Comparison of ENCODE assay signal across 25 cellular contexts in genomic region chr15:43957724-43958123, GRCh38.
DNase-seq lines count a peak whose midpoint lies in the region; ATAC-seq and TF ChIP-seq lines count a peak whose summit lies in the region.
"Had no signal": no experiment of that assay in that cellular context is flagged by ENCODE, and none has a peak within 500 bp of the region (broad histone marks: within the 10 kb centered on the region; RNA-seq: fewer than 3 reads in every experiment).

No MANE protein-coding gene starts in this region.

- H3K27ac ChIP-seq in osteoblast (ENCODE audit: low read depth, low read length) (no peak overlapping the region), endodermal cell (ENCODE audit: low read depth, low read length) (no peak overlapping the region)
- H3K27ac ChIP-seq: PC-9, RWPE1, SK-N-MC had no signal

- DNase-seq in kidney glomerular epithelial cell (lab: John Stamatoyannopoulos, UW) (peak; percentile 24), osteoblast (ENCODE audit: insufficient read length, low spot score, missing footprints) (no peak), endodermal cell (no peak)
- no peak for DNase-seq in stimulated activated CD4-positive, alpha-beta T cell treated with anti-CD3 and anti-CD28 coated beads, Interleukin-2, amount 100 ng/mL, for 24 hours
- no peak for DNase-seq in natural killer cell treated with Interleukin-12 subunit alpha and Interleukin-12 subunit beta and Interleukin-15 and Interleukin-18, amount 100 ng/mL, for 72 hours (ENCODE audit: low spot score)
- DNase-seq: AML-193; C1 segment of cervical spinal cord; CD8-positive, alpha-beta T cell; GOT3; HCEC 1CT; NCI-H1105; NCI-H146; NCI-H2029 treated with DMSO at 0.1 percent for 48 hours; NCI-H226; NCI-H510A treated with DMSO at 0.1 percent for 48 hours; NCI-H748 treated with DMSO at 0.1 percent for 48 hours; PC-9; SHP77 treated with DMSO at 0.1 percent for 48 hours; SW 1271 had no signal

- H3K27ac Mint-ChIP-seq in activated T-helper 17 cell treated with anti-CD3 and anti-CD28 coated beads, Interleukin-2, amount 50 U/mL, for 72 hours = peak overlapping the region; percentile 69
- no peak overlapping the region for H3K27ac Mint-ChIP-seq in natural killer cell treated with Interleukin-12 subunit alpha and Interleukin-12 subunit beta and Interleukin-15 and Interleukin-18, amount 100 ng/mL, for 72 hours
- H3K27ac Mint-ChIP-seq in endodermal cell = no peak overlapping the region
- H3K27ac Mint-ChIP-seq: CD8-positive, alpha-beta T cell; IgD-negative memory B cell had no signal

- H3K4me2 ChIP-seq in osteoblast (ENCODE audit: insufficient read depth, low read length) = no peak overlapping the region
- H3K4me2 ChIP-seq: PC-9 had no signal

- H3K79me2 ChIP-seq in osteoblast (ENCODE audit: insufficient read depth, low read length) = no peaks in the 10 kb centered on the region

- no peaks in the 10 kb centered on the region for H3K36me3 Mint-ChIP-seq in activated T-helper 17 cell treated with anti-CD3 and anti-CD28 coated beads, Interleukin-2, amount 50 U/mL, for 72 hours (ENCODE audit: low read depth)
- H3K36me3 Mint-ChIP-seq in natural killer cell treated with Interleukin-12 subunit alpha and Interleukin-12 subunit beta and Interleukin-15 and Interleukin-18, amount 100 ng/mL, for 72 hours = no peaks in the 10 kb centered on the region
- no peaks in the 10 kb centered on the region for H3K36me3 Mint-ChIP-seq in endodermal cell (ENCODE audit: low read depth)
- H3K36me3 Mint-ChIP-seq: CD8-positive, alpha-beta T cell had no signal

- TF ChIP-seq CTCF in osteoblast (IDR thresholded peaks at IDR 0.05; ENCODE audit: extremely low read depth, low read depth, low read length) = no peak
- TF ChIP-seq CTCF in endodermal cell (conservative IDR thresholded peaks at IDR 0.05) = no peak

- H3K4me1 ChIP-seq in osteoblast (ENCODE audit: insufficient read depth, low read length) (peaks cover 23% of the 10 kb centered on the region), endodermal cell (ENCODE audit: control insufficient read depth, insufficient read depth, low read length) (no peaks in the 10 kb centered on the region)

- WGBS in endodermal cell (ENCODE audit: insufficient coverage in 1 of 2, insufficient read length in 1 of 2), 2 experiments = 83 to 100% methylated on average over 1 of the region's 1 CpG

- no peak overlapping the region for H3K4me3 Mint-ChIP-seq in activated T-helper 17 cell treated with anti-CD3 and anti-CD28 coated beads, Interleukin-2, amount 50 U/mL, for 72 hours
- no peak overlapping the region for H3K4me3 Mint-ChIP-seq in natural killer cell treated with Interleukin-12 subunit alpha and Interleukin-12 subunit beta and Interleukin-15 and Interleukin-18, amount 100 ng/mL, for 72 hours
- no peak overlapping the region for H3K4me3 Mint-ChIP-seq in endodermal cell
- H3K4me3 Mint-ChIP-seq: CD8-positive, alpha-beta T cell; IgD-negative memory B cell had no signal

- H3K9me3 Mint-ChIP-seq in activated T-helper 17 cell treated with anti-CD3 and anti-CD28 coated beads, Interleukin-2, amount 50 U/mL, for 72 hours = no peaks in the 10 kb centered on the region
- H3K9me3 Mint-ChIP-seq in natural killer cell treated with Interleukin-12 subunit alpha and Interleukin-12 subunit beta and Interleukin-15 and Interleukin-18, amount 100 ng/mL, for 72 hours = no peaks in the 10 kb centered on the region
- no peaks in the 10 kb centered on the region for H3K9me3 Mint-ChIP-seq in endodermal cell
- H3K9me3 Mint-ChIP-seq: CD8-positive, alpha-beta T cell; IgD-negative memory B cell had no signal

- H3K4me3 ChIP-seq in osteoblast (ENCODE audit: insufficient read depth, low read length) (no peak overlapping the region), endodermal cell (ENCODE audit: low read length) (no peak overlapping the region)
- H3K4me3 ChIP-seq: PC-9, SK-N-MC had no signal

- H3K9ac ChIP-seq in endodermal cell (ENCODE audit: extremely low read depth, low read length, poor library complexity, severe bottlenecking) = no peak overlapping the region

- no peak overlapping the region for H2AFZ ChIP-seq in osteoblast (ENCODE audit: low read length)
- H2AFZ ChIP-seq: PC-9 had no signal

- H3K36me3 ChIP-seq in osteoblast (ENCODE audit: insufficient read depth, low read length) = no peaks in the 10 kb centered on the region
- no peaks in the 10 kb centered on the region for H3K36me3 ChIP-seq in endodermal cell (ENCODE audit: control insufficient read depth, insufficient read depth, low read length)

- H3K9me3 ChIP-seq in osteoblast (ENCODE audit: low read depth, low read length) = no peaks in the 10 kb centered on the region
- no peaks in the 10 kb centered on the region for H3K9me3 ChIP-seq in endodermal cell (ENCODE audit: control insufficient read depth, low read length)

- H3K27me3 Mint-ChIP-seq in activated T-helper 17 cell treated with anti-CD3 and anti-CD28 coated beads, Interleukin-2, amount 50 U/mL, for 72 hours = peaks cover 19% of the 10 kb centered on the region
- peaks cover 22 to 31% of the 10 kb centered on the region in 2 donors for H3K27me3 Mint-ChIP-seq in natural killer cell treated with Interleukin-12 subunit alpha and Interleukin-12 subunit beta and Interleukin-15 and Interleukin-18, amount 100 ng/mL, for 72 hours
- no peaks in the 10 kb centered on the region for H3K27me3 Mint-ChIP-seq in endodermal cell (ENCODE audit: insufficient read depth)

- ATAC-seq in GM18508 (IDR thresholded peaks at IDR 0.05; ENCODE audit: insufficient read depth, unreplicated experiment) = peak; percentile 62
- peak; percentile 69 for ATAC-seq in GM21423 (IDR thresholded peaks at IDR 0.05; ENCODE audit: unreplicated experiment)
- ATAC-seq in activated T-helper 17 cell treated with anti-CD3 and anti-CD28 coated beads, Interleukin-2, amount 50 U/mL, for 72 hours (replicated peaks) = no peak
- ATAC-seq in natural killer cell treated with Interleukin-12 subunit alpha and Interleukin-12 subunit beta and Interleukin-15 and Interleukin-18, amount 100 ng/mL, for 72 hours = no peak
- ATAC-seq: CD8-positive, alpha-beta T cell had no signal

- peaks cover 8% of the 10 kb centered on the region for H3K4me1 Mint-ChIP-seq in activated T-helper 17 cell treated with anti-CD3 and anti-CD28 coated beads, Interleukin-2, amount 50 U/mL, for 72 hours
- H3K4me1 Mint-ChIP-seq in natural killer cell treated with Interleukin-12 subunit alpha and Interleukin-12 subunit beta and Interleukin-15 and Interleukin-18, amount 100 ng/mL, for 72 hours (ENCODE audit: low read depth in 2 of 2) = peaks cover 2 to 4% of the 10 kb centered on the region in 2 donors
- peaks cover 11% of the 10 kb centered on the region for H3K4me1 Mint-ChIP-seq in endodermal cell
- H3K4me1 Mint-ChIP-seq: IgD-negative memory B cell had no signal

- H3K27me3 ChIP-seq in osteoblast (ENCODE audit: insufficient read depth, low read length) (no peaks in the 10 kb centered on the region), endodermal cell (ENCODE audit: control insufficient read depth, insufficient read depth, low read length, poor library complexity, severe bottlenecking) (no peaks in the 10 kb centered on the region)

- H4K20me1 ChIP-seq in osteoblast (ENCODE audit: insufficient read depth, low read length) = no peaks in the 10 kb centered on the region

Comparison
In these comparisons a context has a peak if more than half of its experiments do, and no peak if none do; other contexts are left out.
1. ATAC-seq: peak in GM18508 (single experiment) and GM21423 (single experiment); none in activated T-helper 17 cell treated with anti-CD3 and anti-CD28 coated beads, Interleukin-2, amount 50 U/mL, for 72 hours (single experiment) and natural killer cell treated with Interleukin-12 subunit alpha and Interleukin-12 subunit beta and Interleukin-15 and Interleukin-18, amount 100 ng/mL, for 72 hours (0 of 2).